9 cellular contexts compared by ENCODE assay signal in genomic region chr11:83034673-83035014, GRCh38. TPM values are rescaled to one million over a fixed set of nuclear protein-coding genes. Genes with fewer than 3 reads are reported as not detected.
DNase-seq lines count a peak whose midpoint lies in the region; ATAC-seq, FAIRE-seq and TF ChIP-seq lines count a peak whose summit lies in the region.
"Had no signal": no experiment of that assay in that cellular context is flagged by ENCODE, and none has a peak within 500 bp of the region (broad histone marks: within the 10 kb centered on the region; RNA-seq: fewer than 3 reads in every experiment).

No MANE protein-coding gene starts in this region.

- CTCF ChIA-PET in K562 (lab: Yijun Ruan, JAX; ENCODE audit: low intra/inter-chr PET ratio), result no interaction called here

- no peak for FAIRE-seq in K562 (lab: Jason Lieb, UNC)

- POLR2A ChIA-PET in K562 (lab: Yijun Ruan, JAX), result interaction anchor here (1.5 kb wide), 1 partner anchor 65 kb away, joined by 3 read pairs; no protein-coding TSS in a partner anchor

- H4K20me1 ChIP-seq in K562 (replicated peaks; ENCODE audit: control insufficient read depth, insufficient read depth, low read length), result no peaks in the 10 kb centered on the region; the same call in 1 of the 2 replicates

- no peaks in the 10 kb centered on the region for H3K9me1 ChIP-seq in K562 (ENCODE audit: control insufficient read depth, insufficient read depth, low read length)

- H3K9me3 ChIP-seq in heart right ventricle (no peaks in the 10 kb centered on the region), K562 (replicated peaks; ENCODE audit: control insufficient read depth, insufficient read depth, low read depth, low read length) (no peaks in the 10 kb centered on the region), muscle layer of duodenum (ENCODE audit: control insufficient read depth in 1 of 2, low read length in 2 of 2) (no peaks in the 10 kb centered on the region), aorta (ENCODE audit: control insufficient read depth, low read length) (no peaks in the 10 kb centered on the region)

- ATAC-seq in heart right ventricle, result peak in 2 of 8 donors; percentile 5 to 9
- ATAC-seq in Right ventricle myocardium inferior, result no peak
- peak; percentile 18; the same call in 2 of the 3 replicates for ATAC-seq in K562
- ATAC-seq in aorta (ENCODE audit: low FRiP score), result no peak
- no peak for ATAC-seq in GM21526 (IDR thresholded peaks at IDR 0.05; ENCODE audit: low FRiP score, unreplicated experiment)
- no peak for ATAC-seq in HG03095 (IDR thresholded peaks at IDR 0.05; ENCODE audit: unreplicated experiment)

- TF ChIP-seq EP300 in K562 (IDR thresholded peaks at IDR 0.05; ENCODE audit: low read length), result no peak

- TF ChIP-seq RAD21 in K562 (CRISPR knock-in tag; conservative IDR thresholded peaks at IDR 0.05 in 1 of 2, IDR thresholded peaks at IDR 0.05 in 1 of 2), result no peak

- in situ Hi-C loops in K562 (cut with MboI), result no loop called here

- H3K27ac ChIP-seq in heart right ventricle (peak overlapping the region; percentile 32 to 89 (median 80)), K562 (ENCODE audit: extremely low read depth, low read depth, low read length) (no peak overlapping the region), muscle layer of duodenum (ENCODE audit: low read length) (peak overlapping the region; percentile 18), aorta (ENCODE audit: low read depth in 1 of 2, low read length in 2 of 2) (peak overlapping the region; percentile 22 to 86)

- no peaks in the 10 kb centered on the region for H3K79me2 ChIP-seq in K562 (ENCODE audit: control insufficient read depth, insufficient read depth, low read length)

- H2AFZ ChIP-seq in K562 (ENCODE audit: low read depth, low read length), result no peak overlapping the region

- intact Hi-C loops in heart right ventricle (cut with DNase I) (loop anchor here in 4 of 10 donors (1.0 to 10.0 kb wide), 4 partner anchors 36 to 50 kb away; partner anchors contain the start of gene RAB30 (in 3 of the 4)), Right ventricle myocardium inferior (cut with DNase I) (loop anchor here (2.0 kb wide), 1 partner anchor 36 kb away; the partner anchor contains the start of gene RAB30), K562 (cut with micrococcal nuclease) (no loop called here), aorta (cut with DNase I) (no loop called here)

- peaks cover 2 to 78% (median 58%) of the 10 kb centered on the region in 9 donors for H3K4me1 ChIP-seq in heart right ventricle
- H3K4me1 ChIP-seq in K562 (replicated peaks in 1 of 2; ENCODE audit: control insufficient read depth in 2 of 2, insufficient read depth in 2 of 2, low read length in 2 of 2), result peaks cover 4 to 7% of the 10 kb centered on the region in 2 experiments; a peak in 3 of 5 replicates
- peaks cover 19 to 34% of the 10 kb centered on the region in 2 donors for H3K4me1 ChIP-seq in muscle layer of duodenum (ENCODE audit: control insufficient read depth in 1 of 2, insufficient read depth in 2 of 2, low read length in 2 of 2)
- H3K4me1 ChIP-seq in aorta (ENCODE audit: control insufficient read depth in 1 of 2, insufficient read depth in 2 of 2, low read length in 2 of 2), result peaks cover 2 to 6% of the 10 kb centered on the region in 2 donors

- H3K9ac ChIP-seq in K562 (ENCODE audit: insufficient read depth in 1 of 2, low read depth in 2 of 2, low read length in 2 of 2), result no peak overlapping the region

- BruUV-seq in K562 (replicated peaks; lab: Mats Ljungman, UMichigan), result no TSS peak

- TF ChIP-seq CTCF in heart right ventricle (IDR thresholded peaks at IDR 0.05) (no peak), K562 (IDR thresholded peaks at IDR 0.05 in 2 of 3, conservative IDR thresholded peaks at IDR 0.05 in 1 of 3; ENCODE audit: insufficient read depth in 2 of 3, low read depth in 1 of 3, low read length in 3 of 3) (no peak)

- no peak for DNase-seq in heart right ventricle
- DNase-seq in Right ventricle myocardium inferior (ENCODE audit: missing footprints), result no peak
- no peak for DNase-seq in K562 (ENCODE audit: extremely low read depth in 1 of 4, low spot score in 3 of 4)
- DNase-seq in aorta, result no peak
- no peak for DNase-seq in NCI-H226
- DNase-seq: SIG-M5 had no signal

- no peak for TF ChIP-seq POLR2A in K562 (conservative IDR thresholded peaks at IDR 0.05)

- H3K27me3 ChIP-seq in heart right ventricle (no peaks in the 10 kb centered on the region), K562 (ENCODE audit: control insufficient read depth in 2 of 2, insufficient read depth in 2 of 2, low read length in 2 of 2) (no peaks in the 10 kb centered on the region; a peak in 1 of 5 replicates), muscle layer of duodenum (ENCODE audit: low read depth, low read length) (no peaks in the 10 kb centered on the region), aorta (ENCODE audit: control insufficient read depth in 1 of 2, insufficient read depth in 2 of 2, low read length in 1 of 2) (no peaks in the 10 kb centered on the region)

- H3K36me3 ChIP-seq in heart right ventricle (no peaks in the 10 kb centered on the region), K562 (ENCODE audit: control insufficient read depth, insufficient read depth, low read length) (no peaks in the 10 kb centered on the region), muscle layer of duodenum (ENCODE audit: control insufficient read depth in 1 of 2, insufficient read depth in 2 of 2, low read length in 2 of 2) (no peaks in the 10 kb centered on the region), aorta (ENCODE audit: control insufficient read depth in 1 of 2, insufficient read depth in 2 of 2, low read length in 1 of 2) (no peaks in the 10 kb centered on the region)

- H3K4me2 ChIP-seq in K562 (ENCODE audit: insufficient read depth, low read length), result no peak overlapping the region

- H3K4me3 ChIP-seq in heart right ventricle (peak overlapping the region in 6 of 10 donors; percentile 24 to 47 (median 44)), K562 (no peak overlapping the region), muscle layer of duodenum (ENCODE audit: low read depth in 1 of 2, low read length in 2 of 2) (peak overlapping the region; percentile 29 to 57), aorta (ENCODE audit: low read length in 2 of 2) (no peak overlapping the region)

TF ChIP-seq in K562, 482 proteins besides CTCF, POLR2A, EP300 and RAD21:
- TF ChIP-seq CBFA2T3 (IDR thresholded peaks at IDR 0.05), result peak; percentile 19; the same call in 1 of the 2 replicates
- TF ChIP-seq KDM1A (IDR thresholded peaks at IDR 0.05), result peak in 1 of 2 experiments; percentile 0; a peak in 1 of 4 replicates
- TF ChIP-seq ARID1B (IDR thresholded peaks at IDR 0.05), result 0 out of 2 replicates have a peak, but pooled peaks have one; percentile 8
- no peak for TF ChIP-seq PHB2 (IDR thresholded peaks at IDR 0.05; ENCODE audit: low read depth)
- TF ChIP-seq CHD1 (IDR thresholded peaks at IDR 0.05; ENCODE audit: low read length), result no peak
- TF ChIP-seq HINFP (tag; conservative IDR thresholded peaks at IDR 0.05; ENCODE audit: low read depth), result no peak
- no peak for TF ChIP-seq ZNF444 (CRISPR knock-in tag; IDR thresholded peaks at IDR 0.05)
- TF ChIP-seq NFIC (IDR thresholded peaks at IDR 0.05), result peak; percentile 47
- TF ChIP-seq PCBP1 (IDR thresholded peaks at IDR 0.05; ENCODE audit: low read depth, low read length, poor library complexity, severe bottlenecking), result no peak
- no peak for TF ChIP-seq PTRF (tag; IDR thresholded peaks at IDR 0.05)
- TF ChIP-seq CTBP1 (IDR thresholded peaks at IDR 0.05; ENCODE audit: borderline replicate concordance), result 0 out of 2 replicates have a peak, but pooled peaks have one; percentile 11

RNA-seq across cellular contexts. Expression of gene RAB30, which starts 37.1 kb away (rescaled TPM):
- total RNA-seq in heart right ventricle, result 10 to 100 TPM; 20.2 to 29.4 (median 22.0) TPM
- polyA plus RNA-seq in heart right ventricle, result 1 to 10 TPM; 2.5 to 5.3 TPM
- total RNA-seq in Right ventricle myocardium inferior, result 28.2 TPM
- 1.1 and 2.7 TPM in 2 replicates for total RNA-seq in K562 (2011; cell fraction: chromatin; rRNA removed; ENCODE audit: low replicate concordance)
- total RNA-seq in K562 (2011; cell fraction: nucleolus; rRNA removed), result 0.17 and 0.92 TPM in 2 replicates
- 0.88 and 1.5 TPM in 2 replicates for total RNA-seq in K562 (2011; cell fraction: nucleoplasm; rRNA removed)
- 0.29 and 1.2 TPM in 2 replicates for total RNA-seq in K562 (2014; rRNA removed)
- total RNA-seq in K562 (2014; rRNA removed; fragmentation: Illumina TruSeq; extraction: Trizol), result 0.83 and 1.1 TPM in 2 replicates
- 0.58 and 1.1 TPM in 2 replicates for total RNA-seq in K562 (2015; rRNA removed; fragmentation: Illumina TruSeq; extraction: Trizol)
- total RNA-seq in K562 (2021), result 0.71 and 0.72 TPM in 2 replicates
- polyA plus RNA-seq in K562 (2011; rRNA removed), result 0.84 and 1.0 TPM in 2 replicates
- polyA plus RNA-seq in K562 (2011; cell fraction: cytosol; rRNA removed), result 0.28 and 0.94 TPM in 2 replicates
- polyA plus RNA-seq in K562 (2011; cell fraction: nucleus; rRNA removed), result 0.38 and 0.46 TPM in 2 replicates
- 1.00 and 1.1 TPM in 2 replicates for polyA plus RNA-seq in K562 (2012)
- polyA plus RNA-seq in K562 (2014; fragmentation: Illumina TruSeq; extraction: Trizol), result 1.3 TPM in 2 replicates
- polyA plus RNA-seq in K562 (2014; fragmentation: Nextera tagmentation; extraction: Ambion mirVana), result 1 to 10 TPM in 1 of 2 experiments, under 1 TPM in 1; 0.68 to 1.0 TPM
- 0.29 and 0.42 TPM in 2 replicates for polyA plus RNA-seq in K562 (2014; rRNA removed)
- 1.1 and 3.2 TPM in 2 replicates for polyA minus RNA-seq in K562 (2011; rRNA and poly(A)+ RNA removed)
- 0.38 and 1.4 TPM in 2 replicates for polyA minus RNA-seq in K562 (2011; cell fraction: cytosol; rRNA and poly(A)+ RNA removed)
- 0.27 and 1.00 TPM in 2 replicates for polyA minus RNA-seq in K562 (2011; cell fraction: nucleus; rRNA and poly(A)+ RNA removed)
- 10 to 100 TPM; 20.3 to 44.1 TPM for total RNA-seq in aorta
- 1 to 10 TPM; 2.9 to 3.7 TPM for polyA plus RNA-seq in aorta

Comparison
In these comparisons a context has a peak if more than half of its experiments do, and no peak if none do; other contexts are left out.
1. H3K4me3 ChIP-seq: peak in heart right ventricle (6 of 10) and muscle layer of duodenum (2 of 2); none in K562 (single experiment) and aorta (0 of 2).